Comparison of ENCODE assay signal across 11 cellular contexts in the genomic region with DNA sequence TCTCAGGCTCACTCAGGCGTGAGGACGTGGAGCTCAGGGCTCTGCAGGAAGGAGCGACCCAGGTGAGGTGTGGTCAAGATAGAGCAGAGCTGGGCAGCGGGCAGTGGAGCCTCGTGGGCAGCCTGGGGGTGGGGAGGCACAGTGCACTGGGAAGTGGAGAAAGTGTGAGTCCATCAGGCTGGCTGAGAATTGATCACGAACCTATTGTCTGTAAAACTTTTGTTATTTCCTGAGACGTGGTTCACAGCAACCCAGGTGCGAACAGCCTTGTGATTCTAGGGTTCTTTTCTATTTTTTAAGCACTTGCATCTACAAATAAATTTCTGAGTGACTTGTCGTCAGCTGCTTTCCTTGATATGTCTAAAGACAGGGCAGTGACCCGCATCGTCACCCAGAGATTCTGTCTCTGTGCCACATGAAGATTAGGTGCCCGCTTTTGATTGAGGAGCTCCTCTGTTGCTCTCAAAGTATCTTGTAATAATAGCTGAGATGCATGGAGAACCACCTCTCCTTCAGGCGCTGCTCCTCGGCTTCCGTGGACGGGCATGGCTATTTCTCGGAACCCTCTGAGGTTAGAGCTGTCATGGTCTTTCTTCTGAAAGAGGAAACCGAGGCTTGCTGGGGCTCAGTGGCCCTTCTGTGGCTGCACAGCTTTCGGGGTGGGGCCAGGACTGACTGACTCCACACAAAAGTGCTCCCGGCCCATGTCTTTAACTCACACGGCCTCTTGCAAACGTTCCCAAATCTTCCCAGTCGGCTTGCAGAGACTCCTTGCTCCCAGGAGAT. TPM values are rescaled to one million over a fixed set of nuclear protein-coding genes. Genes with fewer than 3 reads are reported as not detected.
DNase-seq lines count a peak whose midpoint lies in the region; ATAC-seq, FAIRE-seq and TF ChIP-seq lines count a peak whose summit lies in the region.
"Had no signal": no experiment of that assay in that cellular context is flagged by ENCODE, and none has a peak within 500 bp of the region (broad histone marks: within the 10 kb centered on the region; RNA-seq: fewer than 3 reads in every experiment).

No MANE protein-coding gene starts in this region.

- H3K36me3 ChIP-seq in upper lobe of right lung: no peaks in the 10 kb centered on the region

- H3K4me3 ChIP-seq in upper lobe of right lung: no peak overlapping the region

- no peak overlapping the region for H3K4me3 Mint-ChIP-seq in activated naive CD4-positive, alpha-beta T cell treated with anti-CD3 and anti-CD28 coated beads, Interleukin-2, amount 10 ng/mL, durations not matched to agents 7 days and 5 days
- peak overlapping the region; percentile 28 for H3K4me3 Mint-ChIP-seq in activated CD8-positive, alpha-beta T cell treated with anti-CD3 and anti-CD28 coated beads for 36 hours
- H3K4me3 Mint-ChIP-seq: activated naive CD8-positive, alpha-beta T cell; endodermal cell had no signal

- H3K4me1 ChIP-seq in upper lobe of right lung: no peaks in the 10 kb centered on the region

- POLR2A ChIA-PET in activated CD8-positive, alpha-beta T cell treated with anti-CD3 and anti-CD28 coated beads for 36 hours (lab: Charles Lee): interaction anchor here (0.9 kb wide), 2 partner anchors 28 to 69 kb away, joined by 3 read pairs; no protein-coding TSS in a partner anchor

- CTCF ChIA-PET in activated naive CD4-positive, alpha-beta T cell treated with anti-CD3 and anti-CD28 coated beads, Interleukin-2, amount 10 ng/mL, durations not matched to agents 7 days and 5 days (lab: Charles Lee): interaction anchor here (1.0 kb wide), 1 partner anchor 16 kb away, joined by 4 read pairs; no protein-coding TSS in a partner anchor
- CTCF ChIA-PET in activated CD8-positive, alpha-beta T cell treated with anti-CD3 and anti-CD28 coated beads for 36 hours (lab: Charles Lee): interaction anchor here (1.1 to 2.5 kb wide), 5 partner anchors 12 to 348 kb away, joined by 3 to 9 read pairs (median 3); no protein-coding TSS in a partner anchor

- no peaks in the 10 kb centered on the region for H3K36me3 Mint-ChIP-seq in activated naive CD4-positive, alpha-beta T cell treated with anti-CD3 and anti-CD28 coated beads, Interleukin-2, amount 10 ng/mL, durations not matched to agents 7 days and 5 days
- H3K36me3 Mint-ChIP-seq in activated CD8-positive, alpha-beta T cell treated with anti-CD3 and anti-CD28 coated beads for 36 hours (ENCODE audit: low read depth): no peaks in the 10 kb centered on the region
- H3K36me3 Mint-ChIP-seq: activated naive CD8-positive, alpha-beta T cell had no signal

- peak overlapping the region; percentile 29 for H3K27ac Mint-ChIP-seq in activated naive CD4-positive, alpha-beta T cell treated with anti-CD3 and anti-CD28 coated beads, Interleukin-2, amount 10 ng/mL, durations not matched to agents 7 days and 5 days
- peak overlapping the region; percentile 77 for H3K27ac Mint-ChIP-seq in activated CD8-positive, alpha-beta T cell treated with anti-CD3 and anti-CD28 coated beads for 36 hours
- H3K27ac Mint-ChIP-seq: activated naive CD8-positive, alpha-beta T cell; endodermal cell had no signal

- no peaks in the 10 kb centered on the region for H3K9me3 Mint-ChIP-seq in activated naive CD4-positive, alpha-beta T cell treated with anti-CD3 and anti-CD28 coated beads, Interleukin-2, amount 10 ng/mL, durations not matched to agents 7 days and 5 days
- no peaks in the 10 kb centered on the region for H3K9me3 Mint-ChIP-seq in activated CD8-positive, alpha-beta T cell treated with anti-CD3 and anti-CD28 coated beads for 36 hours

- DNase-seq in activated naive CD4-positive, alpha-beta T cell treated with anti-CD3 and anti-CD28 coated beads, Interleukin-2, amount 10 ng/mL, durations not matched to agents 7 days and 5 days: no peak
- DNase-seq in activated naive CD4-positive, alpha-beta T cell (lab: John Stamatoyannopoulos, UW): no peak
- peak; percentile 30 for DNase-seq in activated CD8-positive, alpha-beta T cell treated with anti-CD3 and anti-CD28 coated beads for 36 hours
- no peak for DNase-seq in upper lobe of right lung
- no peak for DNase-seq in NOMO-1 (lab: John Stamatoyannopoulos, UW; ENCODE audit: unreplicated experiment in 2 of 2)
- no peak for DNase-seq in GM19239 (ENCODE audit: insufficient read length, low spot score)
- no peak for DNase-seq in HT-29 (ENCODE audit: low spot score)
- DNase-seq: endodermal cell, occipital lobe had no signal

- FAIRE-seq in GM19239 (lab: Jason Lieb, UNC): no peak

- intact Hi-C loops in activated CD8-positive, alpha-beta T cell treated with anti-CD3 and anti-CD28 coated beads for 36 hours (cut with micrococcal nuclease): no loop called here
- intact Hi-C loops in upper lobe of right lung (cut with DNase I): no loop called here

- H3K27me3 Mint-ChIP-seq in activated naive CD4-positive, alpha-beta T cell treated with anti-CD3 and anti-CD28 coated beads, Interleukin-2, amount 10 ng/mL, durations not matched to agents 7 days and 5 days: peaks cover 5% of the 10 kb centered on the region
- H3K27me3 Mint-ChIP-seq in activated CD8-positive, alpha-beta T cell treated with anti-CD3 and anti-CD28 coated beads for 36 hours: no peaks in the 10 kb centered on the region
- H3K27me3 Mint-ChIP-seq: activated naive CD8-positive, alpha-beta T cell had no signal

- H3K27ac ChIP-seq in upper lobe of right lung: peak overlapping the region; percentile 24

- H3K4me1 Mint-ChIP-seq in activated naive CD4-positive, alpha-beta T cell treated with anti-CD3 and anti-CD28 coated beads, Interleukin-2, amount 10 ng/mL, durations not matched to agents 7 days and 5 days: peaks cover 34% of the 10 kb centered on the region
- H3K4me1 Mint-ChIP-seq in activated CD8-positive, alpha-beta T cell treated with anti-CD3 and anti-CD28 coated beads for 36 hours (ENCODE audit: low read depth): peaks cover 36% of the 10 kb centered on the region

- no peak for TF ChIP-seq CTCF in activated CD8-positive, alpha-beta T cell treated with anti-CD3 and anti-CD28 coated beads for 36 hours (IDR thresholded peaks at IDR 0.05)
- TF ChIP-seq CTCF in upper lobe of right lung (IDR thresholded peaks at IDR 0.05): no peak

- H3K27me3 ChIP-seq in upper lobe of right lung: no peaks in the 10 kb centered on the region

- no peaks in the 10 kb centered on the region for H3K9me3 ChIP-seq in upper lobe of right lung

- ATAC-seq in HG02642 (IDR thresholded peaks at IDR 0.05; ENCODE audit: poor library complexity, unreplicated experiment) (peak; percentile 36), upper lobe of right lung (no peak)
- ATAC-seq in activated CD8-positive, alpha-beta T cell treated with anti-CD3 and anti-CD28 coated beads for 36 hours: peak; percentile 46

RNA-seq across cellular contexts. Expression of gene CCR6, which starts 0.7 kb away (rescaled TPM):
- under 1 TPM in 1 of 2 experiments, not detected in 1; 0.23 TPM for total RNA-seq in activated CD8-positive, alpha-beta T cell treated with anti-CD3 and anti-CD28 coated beads for 36 hours
- 1.4 TPM for total RNA-seq in upper lobe of right lung
- 0.05 TPM in 1 of 2 replicates, not detected in the other for total RNA-seq in HT-29 (2014; rRNA removed; shearing (Covaris generic))
- total RNA-seq: endodermal cell, occipital lobe had no signal

RNA-seq across cellular contexts. Expression of gene GPR31, which starts 35.5 kb away (rescaled TPM):
- total RNA-seq in activated CD8-positive, alpha-beta T cell treated with anti-CD3 and anti-CD28 coated beads for 36 hours: not detected
- not detected for total RNA-seq in upper lobe of right lung
- not detected in 2 replicates for total RNA-seq in HT-29 (2014; rRNA removed; shearing (Covaris generic))
- total RNA-seq: endodermal cell, occipital lobe had no signal
